In the genomic region with DNA sequence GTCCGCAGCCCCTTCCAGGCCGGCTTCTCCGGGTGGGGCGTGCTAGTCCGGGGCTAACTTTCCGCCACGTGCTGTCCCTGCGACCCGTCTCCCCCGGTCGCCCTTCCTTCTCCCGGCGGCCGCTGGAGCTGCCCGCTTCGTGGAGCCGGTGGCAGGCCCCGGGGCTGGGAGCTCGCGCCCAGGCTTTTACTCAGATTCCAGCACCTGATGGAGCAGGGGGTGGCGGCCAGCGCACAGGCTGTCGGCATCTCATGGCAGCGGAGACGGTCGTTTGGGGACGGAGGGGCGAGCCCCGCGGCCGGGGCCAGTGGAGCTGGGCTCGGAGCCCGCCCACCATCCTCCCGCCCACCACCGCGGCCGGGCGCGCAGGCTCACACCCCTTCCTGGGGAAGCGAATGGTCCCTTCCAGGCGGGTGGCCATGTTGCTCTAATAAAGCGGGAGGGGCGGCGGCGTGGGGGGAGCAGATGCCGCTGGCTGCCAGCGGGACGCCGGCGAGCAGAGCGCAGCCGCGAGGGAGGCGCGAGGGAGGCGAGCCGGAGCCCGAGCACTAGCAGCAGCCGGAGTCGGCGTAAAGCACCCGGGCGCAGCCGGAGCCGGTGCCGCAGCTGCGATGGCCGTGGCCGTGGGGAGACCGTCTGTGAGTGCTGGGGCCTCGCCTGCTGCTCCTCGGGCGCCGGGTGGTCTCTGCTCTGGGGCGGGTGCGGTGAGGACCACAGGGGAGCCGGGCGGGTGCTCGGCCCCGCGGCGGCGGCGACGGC, we compare ENCODE assay signal across 1 cellular context.
TF ChIP-seq lines count a peak whose summit lies in the region.

A gene (plus strand): TSS at position 460 of the 759 bp plus-strand sequence. CDS start 152 bp downstream, at position 612.

TF ChIP-seq in HepG2, 621 proteins besides CTCF, POLR2A, EP300 and RAD21 (continued from another document and continues in another):
- TF ChIP-seq, protein P1, sequence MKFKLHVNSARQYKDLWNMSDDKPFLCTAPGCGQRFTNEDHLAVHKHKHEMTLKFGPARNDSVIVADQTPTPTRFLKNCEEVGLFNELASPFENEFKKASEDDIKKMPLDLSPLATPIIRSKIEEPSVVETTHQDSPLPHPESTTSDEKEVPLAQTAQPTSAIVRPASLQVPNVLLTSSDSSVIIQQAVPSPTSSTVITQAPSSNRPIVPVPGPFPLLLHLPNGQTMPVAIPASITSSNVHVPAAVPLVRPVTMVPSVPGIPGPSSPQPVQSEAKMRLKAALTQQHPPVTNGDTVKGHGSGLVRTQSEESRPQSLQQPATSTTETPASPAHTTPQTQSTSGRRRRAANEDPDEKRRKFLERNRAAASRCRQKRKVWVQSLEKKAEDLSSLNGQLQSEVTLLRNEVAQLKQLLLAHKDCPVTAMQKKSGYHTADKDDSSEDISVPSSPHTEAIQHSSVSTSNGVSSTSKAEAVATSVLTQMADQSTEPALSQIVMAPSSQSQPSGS (CRISPR knock-in tag; IDR thresholded peaks at IDR 0.05), result no peak
- TF ChIP-seq MTF1 (CRISPR knock-in tag; IDR thresholded peaks at IDR 0.05) (no peak), ZNF121 (CRISPR knock-in tag; IDR thresholded peaks at IDR 0.05) (no peak), ZNF274 (CRISPR knock-in tag; IDR thresholded peaks at IDR 0.05) (no peak; the same call in 1 of the 2 replicates), ZNF737 (CRISPR knock-in tag; IDR thresholded peaks at IDR 0.05; ENCODE audit: borderline replicate concordance) (0 out of 2 replicates have a peak, but pooled peaks have one; percentile 78), SMARCE1 (IDR thresholded peaks at IDR 0.05; ENCODE audit: borderline replicate concordance) (no peak), TARDBP (CRISPR knock-in tag; IDR thresholded peaks at IDR 0.05) (peak; percentile 14; the same call in 1 of the 2 replicates), KMT2B (CRISPR knock-in tag; IDR thresholded peaks at IDR 0.05) (peak; percentile 41; the same call in 1 of the 2 replicates), ZNF563 (CRISPR knock-in tag; IDR thresholded peaks at IDR 0.05) (peak; percentile 70), ZNF616 (CRISPR knock-in tag; IDR thresholded peaks at IDR 0.05; ENCODE audit: low read depth) (no peak), DR1 (CRISPR knock-in tag; IDR thresholded peaks at IDR 0.05) (peak; percentile 84; the same call in 1 of the 2 replicates), ATRX (CRISPR knock-in tag; IDR thresholded peaks at IDR 0.05; ENCODE audit: borderline replicate concordance) (no peak), POLR2AphosphoS2 (IDR thresholded peaks at IDR 0.05; ENCODE audit: low read depth, low read length) (no peak), HNRNPH1 (optimal IDR thresholded peaks at IDR 0.05; ENCODE audit: low read depth, low read length) (no peak), RXRA (CRISPR knock-in tag; IDR thresholded peaks at IDR 0.05) (peak; percentile 36; the same call in 1 of the 2 replicates), CBX1 (IDR thresholded peaks at IDR 0.05; ENCODE audit: low read depth) (no peak), ZNF432 (CRISPR knock-in tag; IDR thresholded peaks at IDR 0.05; ENCODE audit: borderline replicate concordance) (0 out of 2 replicates have a peak, but pooled peaks have one; percentile 69), ZNF143 (CRISPR knock-in tag; IDR thresholded peaks at IDR 0.05) (peak; percentile 76), SMYD3 (CRISPR knock-in tag; IDR thresholded peaks at IDR 0.05) (no peak), ZBTB7A (CRISPR knock-in tag; IDR thresholded peaks at IDR 0.05) (peak; percentile 61; the same call in 1 of the 2 replicates), FOXC1 (CRISPR knock-in tag; IDR thresholded peaks at IDR 0.05; ENCODE audit: borderline replicate concordance) (peak; percentile 61; the same call in 1 of the 2 replicates), MYNN (CRISPR knock-in tag; IDR thresholded peaks at IDR 0.05; ENCODE audit: low read depth) (no peak), ELF3 (CRISPR knock-in tag; IDR thresholded peaks at IDR 0.05) (peak; percentile 71), HMGA1 (CRISPR knock-in tag; conservative IDR thresholded peaks at IDR 0.05) (no peak), MBNL3 (CRISPR knock-in tag; conservative IDR thresholded peaks at IDR 0.05) (no peak), ZNF713 (CRISPR knock-in tag; IDR thresholded peaks at IDR 0.05) (no peak), MTF2 (CRISPR knock-in tag; IDR thresholded peaks at IDR 0.05; ENCODE audit: borderline replicate concordance) (no peak; the same call in 1 of the 2 replicates), ZNF577 (CRISPR knock-in tag; IDR thresholded peaks at IDR 0.05; ENCODE audit: borderline replicate concordance, low read depth) (0 out of 2 replicates have a peak, but pooled peaks have one; percentile 10), HOXA9 (CRISPR knock-in tag; IDR thresholded peaks at IDR 0.05; ENCODE audit: borderline replicate concordance) (peak; percentile 81; the same call in 1 of the 2 replicates), ZSCAN29 (CRISPR knock-in tag; conservative IDR thresholded peaks at IDR 0.05) (no peak), EZH2 (conservative IDR thresholded peaks at IDR 0.05; ENCODE audit: low read depth, low read length) (no peak)
- TF ChIP-seq, protein P2, sequence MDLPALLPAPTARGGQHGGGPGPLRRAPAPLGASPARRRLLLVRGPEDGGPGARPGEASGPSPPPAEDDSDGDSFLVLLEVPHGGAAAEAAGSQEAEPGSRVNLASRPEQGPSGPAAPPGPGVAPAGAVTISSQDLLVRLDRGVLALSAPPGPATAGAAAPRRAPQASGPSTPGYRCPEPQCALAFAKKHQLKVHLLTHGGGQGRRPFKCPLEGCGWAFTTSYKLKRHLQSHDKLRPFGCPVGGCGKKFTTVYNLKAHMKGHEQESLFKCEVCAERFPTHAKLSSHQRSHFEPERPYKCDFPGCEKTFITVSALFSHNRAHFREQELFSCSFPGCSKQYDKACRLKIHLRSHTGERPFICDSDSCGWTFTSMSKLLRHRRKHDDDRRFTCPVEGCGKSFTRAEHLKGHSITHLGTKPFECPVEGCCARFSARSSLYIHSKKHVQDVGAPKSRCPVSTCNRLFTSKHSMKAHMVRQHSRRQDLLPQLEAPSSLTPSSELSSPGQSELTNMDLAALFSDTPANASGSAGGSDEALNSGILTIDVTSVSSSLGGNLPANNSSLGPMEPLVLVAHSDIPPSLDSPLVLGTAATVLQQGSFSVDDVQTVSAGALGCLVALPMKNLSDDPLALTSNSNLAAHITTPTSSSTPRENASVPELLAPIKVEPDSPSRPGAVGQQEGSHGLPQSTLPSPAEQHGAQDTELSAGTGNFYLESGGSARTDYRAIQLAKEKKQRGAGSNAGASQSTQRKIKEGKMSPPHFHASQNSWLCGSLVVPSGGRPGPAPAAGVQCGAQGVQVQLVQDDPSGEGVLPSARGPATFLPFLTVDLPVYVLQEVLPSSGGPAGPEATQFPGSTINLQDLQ (CRISPR knock-in tag; IDR thresholded peaks at IDR 0.05), result 0 out of 2 replicates have a peak, but pooled peaks have one; percentile 9
- TF ChIP-seq, protein P3, sequence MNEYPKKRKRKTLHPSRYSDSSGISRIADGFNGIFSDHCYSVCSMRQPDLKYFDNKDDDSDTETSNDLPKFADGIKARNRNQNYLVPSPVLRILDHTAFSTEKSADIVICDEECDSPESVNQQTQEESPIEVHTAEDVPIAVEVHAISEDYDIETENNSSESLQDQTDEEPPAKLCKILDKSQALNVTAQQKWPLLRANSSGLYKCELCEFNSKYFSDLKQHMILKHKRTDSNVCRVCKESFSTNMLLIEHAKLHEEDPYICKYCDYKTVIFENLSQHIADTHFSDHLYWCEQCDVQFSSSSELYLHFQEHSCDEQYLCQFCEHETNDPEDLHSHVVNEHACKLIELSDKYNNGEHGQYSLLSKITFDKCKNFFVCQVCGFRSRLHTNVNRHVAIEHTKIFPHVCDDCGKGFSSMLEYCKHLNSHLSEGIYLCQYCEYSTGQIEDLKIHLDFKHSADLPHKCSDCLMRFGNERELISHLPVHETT (CRISPR knock-in tag; conservative IDR thresholded peaks at IDR 0.05), result no peak; the same call in 1 of the 2 replicates
- TF ChIP-seq, protein P4, sequence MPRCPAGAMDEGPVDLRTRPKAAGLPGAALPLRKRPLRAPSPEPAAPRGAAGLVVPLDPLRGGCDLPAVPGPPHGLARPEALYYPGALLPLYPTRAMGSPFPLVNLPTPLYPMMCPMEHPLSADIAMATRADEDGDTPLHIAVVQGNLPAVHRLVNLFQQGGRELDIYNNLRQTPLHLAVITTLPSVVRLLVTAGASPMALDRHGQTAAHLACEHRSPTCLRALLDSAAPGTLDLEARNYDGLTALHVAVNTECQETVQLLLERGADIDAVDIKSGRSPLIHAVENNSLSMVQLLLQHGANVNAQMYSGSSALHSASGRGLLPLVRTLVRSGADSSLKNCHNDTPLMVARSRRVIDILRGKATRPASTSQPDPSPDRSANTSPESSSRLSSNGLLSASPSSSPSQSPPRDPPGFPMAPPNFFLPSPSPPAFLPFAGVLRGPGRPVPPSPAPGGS (CRISPR knock-in tag; IDR thresholded peaks at IDR 0.05), result peak; percentile 71
- TF ChIP-seq, protein P5, sequence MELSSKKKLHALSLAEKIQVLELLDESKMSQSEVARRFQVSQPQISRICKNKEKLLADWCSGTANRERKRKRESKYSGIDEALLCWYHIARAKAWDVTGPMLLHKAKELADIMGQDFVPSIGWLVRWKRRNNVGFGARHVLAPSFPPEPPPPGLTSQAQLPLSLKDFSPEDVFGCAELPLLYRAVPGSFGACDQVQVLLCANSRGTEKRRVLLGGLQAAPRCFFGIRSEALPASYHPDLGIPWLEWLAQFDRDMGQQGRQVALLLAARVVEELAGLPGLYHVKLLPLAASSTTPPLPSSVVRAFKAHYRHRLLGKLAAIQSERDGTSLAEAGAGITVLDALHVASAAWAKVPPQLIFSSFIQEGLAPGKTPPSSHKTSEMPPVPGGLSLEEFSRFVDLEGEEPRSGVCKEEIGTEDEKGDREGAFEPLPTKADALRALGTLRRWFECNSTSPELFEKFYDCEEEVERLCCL (CRISPR knock-in tag; IDR thresholded peaks at IDR 0.05; ENCODE audit: borderline replicate concordance), result no peak
- TF ChIP-seq, protein P6, sequence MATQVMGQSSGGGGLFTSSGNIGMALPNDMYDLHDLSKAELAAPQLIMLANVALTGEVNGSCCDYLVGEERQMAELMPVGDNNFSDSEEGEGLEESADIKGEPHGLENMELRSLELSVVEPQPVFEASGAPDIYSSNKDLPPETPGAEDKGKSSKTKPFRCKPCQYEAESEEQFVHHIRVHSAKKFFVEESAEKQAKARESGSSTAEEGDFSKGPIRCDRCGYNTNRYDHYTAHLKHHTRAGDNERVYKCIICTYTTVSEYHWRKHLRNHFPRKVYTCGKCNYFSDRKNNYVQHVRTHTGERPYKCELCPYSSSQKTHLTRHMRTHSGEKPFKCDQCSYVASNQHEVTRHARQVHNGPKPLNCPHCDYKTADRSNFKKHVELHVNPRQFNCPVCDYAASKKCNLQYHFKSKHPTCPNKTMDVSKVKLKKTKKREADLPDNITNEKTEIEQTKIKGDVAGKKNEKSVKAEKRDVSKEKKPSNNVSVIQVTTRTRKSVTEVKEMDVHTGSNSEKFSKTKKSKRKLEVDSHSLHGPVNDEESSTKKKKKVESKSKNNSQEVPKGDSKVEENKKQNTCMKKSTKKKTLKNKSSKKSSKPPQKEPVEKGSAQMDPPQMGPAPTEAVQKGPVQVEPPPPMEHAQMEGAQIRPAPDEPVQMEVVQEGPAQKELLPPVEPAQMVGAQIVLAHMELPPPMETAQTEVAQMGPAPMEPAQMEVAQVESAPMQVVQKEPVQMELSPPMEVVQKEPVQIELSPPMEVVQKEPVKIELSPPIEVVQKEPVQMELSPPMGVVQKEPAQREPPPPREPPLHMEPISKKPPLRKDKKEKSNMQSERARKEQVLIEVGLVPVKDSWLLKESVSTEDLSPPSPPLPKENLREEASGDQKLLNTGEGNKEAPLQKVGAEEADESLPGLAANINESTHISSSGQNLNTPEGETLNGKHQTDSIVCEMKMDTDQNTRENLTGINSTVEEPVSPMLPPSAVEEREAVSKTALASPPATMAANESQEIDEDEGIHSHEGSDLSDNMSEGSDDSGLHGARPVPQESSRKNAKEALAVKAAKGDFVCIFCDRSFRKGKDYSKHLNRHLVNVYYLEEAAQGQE (IDR thresholded peaks at IDR 0.05; ENCODE audit: borderline replicate concordance in 1 of 2, low read depth in 1 of 2, low read length in 2 of 2), result peak in 1 of 2 experiments; percentile 44; a peak in 1 of 4 replicates
- TF ChIP-seq, protein P7, sequence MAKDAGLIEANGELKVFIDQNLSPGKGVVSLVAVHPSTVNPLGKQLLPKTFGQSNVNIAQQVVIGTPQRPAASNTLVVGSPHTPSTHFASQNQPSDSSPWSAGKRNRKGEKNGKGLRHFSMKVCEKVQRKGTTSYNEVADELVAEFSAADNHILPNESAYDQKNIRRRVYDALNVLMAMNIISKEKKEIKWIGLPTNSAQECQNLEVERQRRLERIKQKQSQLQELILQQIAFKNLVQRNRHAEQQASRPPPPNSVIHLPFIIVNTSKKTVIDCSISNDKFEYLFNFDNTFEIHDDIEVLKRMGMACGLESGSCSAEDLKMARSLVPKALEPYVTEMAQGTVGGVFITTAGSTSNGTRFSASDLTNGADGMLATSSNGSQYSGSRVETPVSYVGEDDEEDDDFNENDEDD (CRISPR knock-in tag; IDR thresholded peaks at IDR 0.05; ENCODE audit: borderline replicate concordance), result peak; percentile 71
- TF ChIP-seq, protein P8, sequence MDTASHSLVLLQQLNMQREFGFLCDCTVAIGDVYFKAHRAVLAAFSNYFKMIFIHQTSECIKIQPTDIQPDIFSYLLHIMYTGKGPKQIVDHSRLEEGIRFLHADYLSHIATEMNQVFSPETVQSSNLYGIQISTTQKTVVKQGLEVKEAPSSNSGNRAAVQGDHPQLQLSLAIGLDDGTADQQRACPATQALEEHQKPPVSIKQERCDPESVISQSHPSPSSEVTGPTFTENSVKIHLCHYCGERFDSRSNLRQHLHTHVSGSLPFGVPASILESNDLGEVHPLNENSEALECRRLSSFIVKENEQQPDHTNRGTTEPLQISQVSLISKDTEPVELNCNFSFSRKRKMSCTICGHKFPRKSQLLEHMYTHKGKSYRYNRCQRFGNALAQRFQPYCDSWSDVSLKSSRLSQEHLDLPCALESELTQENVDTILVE (CRISPR knock-in tag; IDR thresholded peaks at IDR 0.05), result no peak
- TF ChIP-seq, protein P9, sequence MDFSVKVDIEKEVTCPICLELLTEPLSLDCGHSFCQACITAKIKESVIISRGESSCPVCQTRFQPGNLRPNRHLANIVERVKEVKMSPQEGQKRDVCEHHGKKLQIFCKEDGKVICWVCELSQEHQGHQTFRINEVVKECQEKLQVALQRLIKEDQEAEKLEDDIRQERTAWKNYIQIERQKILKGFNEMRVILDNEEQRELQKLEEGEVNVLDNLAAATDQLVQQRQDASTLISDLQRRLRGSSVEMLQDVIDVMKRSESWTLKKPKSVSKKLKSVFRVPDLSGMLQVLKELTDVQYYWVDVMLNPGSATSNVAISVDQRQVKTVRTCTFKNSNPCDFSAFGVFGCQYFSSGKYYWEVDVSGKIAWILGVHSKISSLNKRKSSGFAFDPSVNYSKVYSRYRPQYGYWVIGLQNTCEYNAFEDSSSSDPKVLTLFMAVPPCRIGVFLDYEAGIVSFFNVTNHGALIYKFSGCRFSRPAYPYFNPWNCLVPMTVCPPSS (IDR thresholded peaks at IDR 0.05), result no peak
- TF ChIP-seq, protein P10, sequence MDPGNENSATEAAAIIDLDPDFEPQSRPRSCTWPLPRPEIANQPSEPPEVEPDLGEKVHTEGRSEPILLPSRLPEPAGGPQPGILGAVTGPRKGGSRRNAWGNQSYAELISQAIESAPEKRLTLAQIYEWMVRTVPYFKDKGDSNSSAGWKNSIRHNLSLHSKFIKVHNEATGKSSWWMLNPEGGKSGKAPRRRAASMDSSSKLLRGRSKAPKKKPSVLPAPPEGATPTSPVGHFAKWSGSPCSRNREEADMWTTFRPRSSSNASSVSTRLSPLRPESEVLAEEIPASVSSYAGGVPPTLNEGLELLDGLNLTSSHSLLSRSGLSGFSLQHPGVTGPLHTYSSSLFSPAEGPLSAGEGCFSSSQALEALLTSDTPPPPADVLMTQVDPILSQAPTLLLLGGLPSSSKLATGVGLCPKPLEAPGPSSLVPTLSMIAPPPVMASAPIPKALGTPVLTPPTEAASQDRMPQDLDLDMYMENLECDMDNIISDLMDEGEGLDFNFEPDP (CRISPR knock-in tag; conservative IDR thresholded peaks at IDR 0.05), result no peak
